In the genomic region with DNA sequence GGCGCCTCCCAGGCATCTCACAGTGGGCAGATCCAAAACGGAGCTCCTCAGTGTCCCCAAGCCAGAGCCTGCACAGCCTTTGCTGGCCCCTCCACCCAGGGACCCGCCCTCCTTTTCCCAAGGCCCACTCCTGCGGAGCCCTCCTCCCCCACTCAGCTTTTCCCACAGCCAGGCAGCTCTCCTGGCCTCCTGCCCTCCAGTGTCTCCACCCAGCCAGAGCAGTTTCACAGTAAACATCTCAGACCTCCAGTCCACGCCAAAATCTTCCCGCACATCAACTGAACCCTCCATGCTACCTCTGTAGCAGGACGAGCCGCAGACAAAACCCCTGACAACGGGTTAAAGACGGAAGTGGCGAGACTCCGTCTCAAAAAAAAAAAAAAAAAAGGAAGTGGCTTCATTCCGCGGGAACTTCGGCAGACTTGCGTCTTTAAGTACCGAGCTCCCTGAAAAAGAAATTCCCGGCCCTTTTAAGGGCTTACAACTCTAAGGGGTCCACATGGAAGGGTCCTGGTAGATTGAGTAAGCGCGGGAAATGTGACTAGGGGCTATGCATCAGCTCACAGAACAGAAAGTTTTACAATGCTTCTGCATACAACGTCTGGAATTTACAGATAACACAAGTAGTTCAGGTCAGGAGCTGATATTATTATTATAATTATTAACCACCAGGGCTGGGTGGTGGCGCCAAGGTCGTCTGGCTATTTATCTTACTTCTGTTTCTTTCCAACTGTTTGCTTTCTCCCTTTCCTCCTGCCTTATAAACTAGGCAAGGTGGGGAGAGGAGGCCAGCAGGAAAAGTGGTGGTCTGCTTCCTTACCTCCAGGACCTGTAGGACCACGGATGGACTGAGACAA, we compare ENCODE assay signal across 9 cellular contexts. TPM values are rescaled to one million over a fixed set of nuclear protein-coding genes. Genes with fewer than 3 reads are reported as not detected.
DNase-seq lines count a peak whose midpoint lies in the region; ATAC-seq, FAIRE-seq and TF ChIP-seq lines count a peak whose summit lies in the region.
"Had no signal": no experiment of that assay in that cellular context is flagged by ENCODE, and none has a peak within 500 bp of the region (broad histone marks: within the 10 kb centered on the region; RNA-seq: fewer than 3 reads in every experiment).

No MANE protein-coding gene starts in this region.

- peaks cover 53% of the 10 kb centered on the region for H3K4me1 ChIP-seq in DOHH2 (ENCODE audit: control insufficient read depth, low read length)
- H3K4me1 ChIP-seq in GM12878 (ENCODE audit: control insufficient read depth, insufficient read depth, low read length), result peaks cover 28% of the 10 kb centered on the region
- H3K4me1 ChIP-seq in mucosa of stomach (ENCODE audit: control insufficient read depth, insufficient read depth, low read length), result peaks cover 25% of the 10 kb centered on the region

- intact Hi-C loops in GM12878 (cut with micrococcal nuclease; ENCODE audit: unreplicated experiment), result loop anchor here (5.0 kb wide), 1 partner anchor 60 kb away; a partner anchor contains a TSS

- peak overlapping the region; percentile 65 for H2AFZ ChIP-seq in GM12878 (ENCODE audit: control insufficient read depth, low read depth, low read length)

- no peak for TF ChIP-seq RAD21 in GM12878 (IDR thresholded peaks at IDR 0.05; ENCODE audit: insufficient read depth, low read depth, low read length)

- ATAC-seq in GM12878 (peak; percentile 9; the same call in 2 of the 3 replicates), GM19023 (IDR thresholded peaks at IDR 0.05; ENCODE audit: unreplicated experiment) (no peak), GM18519 (IDR thresholded peaks at IDR 0.05; ENCODE audit: low FRiP score, unreplicated experiment) (no peak)

- SMC1A ChIA-PET in GM12878 (lab: Charles Lee; ENCODE audit: uncharacterized antibody, unreplicated experiment), result interaction anchor here (0.7 to 2.3 kb wide), 6 partner anchors 9 to 109 kb away, joined by 3 to 19 read pairs (median 4); a partner anchor contains a TSS

- peak; percentile 35; the same call in 1 of the 2 replicates for TF ChIP-seq POLR2A in GM12878 (IDR thresholded peaks at IDR 0.05; ENCODE audit: low read depth, low read length)

- no peak for TF ChIP-seq EP300 in GM12878 (IDR thresholded peaks at IDR 0.05; ENCODE audit: borderline replicate concordance in 1 of 2, control insufficient read depth in 1 of 2, low read depth in 2 of 2, low read length in 2 of 2)

- H3K27me3 ChIP-seq in DOHH2 (ENCODE audit: control insufficient read depth, low read length) (no peaks in the 10 kb centered on the region), GM12878 (replicated peaks in 1 of 2; ENCODE audit: control insufficient read depth in 2 of 2, insufficient read depth in 2 of 2, low read length in 1 of 2) (no peaks in the 10 kb centered on the region), mucosa of stomach (ENCODE audit: control insufficient read depth, insufficient read depth, low read length) (no peaks in the 10 kb centered on the region)

- in situ Hi-C loops in GM12878 (cut with MboI), result no loop called here

- H4K20me1 ChIP-seq in DOHH2 (ENCODE audit: control insufficient read depth, insufficient read depth, low read depth, low read length) (no peaks in the 10 kb centered on the region; the same call in 1 of the 2 replicates), GM12878 (ENCODE audit: control insufficient read depth, insufficient read depth) (no peaks in the 10 kb centered on the region)

- peak overlapping the region; percentile 85 for H3K9ac ChIP-seq in GM12878 (ENCODE audit: control insufficient read depth, insufficient read depth, low read length)
- H3K9ac ChIP-seq in mucosa of stomach (ENCODE audit: low read length), result peak overlapping the region; percentile 70

- FAIRE-seq in GM12878 (lab: Jason Lieb, UNC), result no peak

- peaks cover 42% of the 10 kb centered on the region for H3F3A ChIP-seq in DOHH2 (ENCODE audit: control insufficient read depth, insufficient read depth)

- H3K4me3 ChIP-seq in DOHH2 (ENCODE audit: low read length) (peak overlapping the region; percentile 90), GM12878 (peak overlapping the region; percentile 72), mucosa of stomach (ENCODE audit: low read length) (peak overlapping the region; percentile 77)

- H3K9me2 ChIP-seq in DOHH2 (replicated peaks; ENCODE audit: control insufficient read depth, low read length), result no peaks in the 10 kb centered on the region

- under 1% methylated on average over 22 of the region's 24 CpGs for WGBS in GM12878 (ENCODE audit: insufficient coverage, insufficient replicate concordance, low lambda C conversion rate, missing lambda C conversion rate)

- H3K27ac ChIP-seq in DOHH2 (ENCODE audit: low read depth, low read length) (peak overlapping the region; percentile 88), GM12878 (ENCODE audit: control insufficient read depth, insufficient read depth) (peak overlapping the region; percentile 82)

- H3K36me3 ChIP-seq in DOHH2 (ENCODE audit: control insufficient read depth, low read length), result peaks cover 30% of the 10 kb centered on the region
- H3K36me3 ChIP-seq in GM12878 (ENCODE audit: control insufficient read depth in 2 of 2, insufficient read depth in 2 of 2, low read length in 1 of 2), result no peaks in the 10 kb centered on the region
- no peaks in the 10 kb centered on the region for H3K36me3 ChIP-seq in mucosa of stomach (ENCODE audit: control insufficient read depth, insufficient read depth, low read length)

- DNase-seq in NOMO-1 (lab: John Stamatoyannopoulos, UW; ENCODE audit: unreplicated experiment in 2 of 2), result peak; percentile 82 to 85
- no peak for DNase-seq in GM12878 (ENCODE audit: low read depth, low spot score)
- DNase-seq in NCI-H2196 treated with DMSO at 0.1 percent for 48 hours (lab: John Stamatoyannopoulos, UW; ENCODE audit: unreplicated experiment), result no peak
- no peak for DNase-seq in NCI-H2196 (lab: John Stamatoyannopoulos, UW; ENCODE audit: unreplicated experiment)

- POLR2A ChIA-PET in GM12878 (lab: Charles Lee), result interaction anchor here (0.6 to 7.7 kb wide), 18 partner anchors 12 to 346 kb away, joined by 3 to 166 read pairs (median 6); a partner anchor contains a TSS

- peak overlapping the region; percentile 93 for H3K4me2 ChIP-seq in DOHH2 (ENCODE audit: low read length)
- peak overlapping the region; percentile 91 for H3K4me2 ChIP-seq in GM12878 (ENCODE audit: control insufficient read depth, insufficient read depth)

- CTCF ChIA-PET in GM12878 (lab: Yijun Ruan, JAX), result interaction anchor here (0.6 to 4.7 kb wide), 9 partner anchors 9 to 109 kb away, joined by 3 to 20 read pairs (median 4); a partner anchor contains a TSS

- TF ChIP-seq CTCF in DOHH2 (IDR thresholded peaks at IDR 0.05; ENCODE audit: low read depth, low read length, poor library complexity, severe bottlenecking) (no peak), GM12878 (IDR thresholded peaks at IDR 0.05 in 2 of 3, conservative IDR thresholded peaks at IDR 0.05 in 1 of 3; ENCODE audit: control insufficient read depth in 2 of 3, extremely low read depth in 1 of 3, insufficient read depth in 1 of 3, low read depth in 3 of 3, low read length in 3 of 3) (no peak)

- BruUV-seq in GM12878 (replicated peaks; lab: Mats Ljungman, UMichigan), result TSS peak; percentile 84

- RAD21 ChIA-PET in GM12878 (lab: Charles Lee; ENCODE audit: unreplicated experiment), result interaction anchor here (0.7 to 2.6 kb wide), 11 partner anchors 23 to 111 kb away, joined by 3 to 29 read pairs (median 4); a partner anchor contains a TSS

- H3K79me2 ChIP-seq in DOHH2 (ENCODE audit: control insufficient read depth, low read length) (peaks cover 70% of the 10 kb centered on the region), GM12878 (ENCODE audit: control insufficient read depth, insufficient read depth, low read length) (peaks cover 35% of the 10 kb centered on the region)

- H3K9me3 ChIP-seq in DOHH2 (ENCODE audit: control insufficient read depth, insufficient read depth, low read length), result no peaks in the 10 kb centered on the region
- no peaks in the 10 kb centered on the region for H3K9me3 ChIP-seq in GM12878 (replicated peaks; ENCODE audit: control insufficient read depth, insufficient read depth, low read length)
- H3K9me3 ChIP-seq in mucosa of stomach (ENCODE audit: control insufficient read depth, low read length), result no peaks in the 10 kb centered on the region

RNA-seq across cellular contexts. Expression of a gene that starts 11.4 kb away (rescaled TPM):
- 0.71 and 1.3 TPM in 2 replicates for total RNA-seq in GM12878 (2013; cell fraction: nucleolus; rRNA removed)
- not detected in 2 replicates for total RNA-seq in GM12878 (2014; rRNA removed)
- total RNA-seq in GM12878 (2014; rRNA removed; fragmentation: Illumina TruSeq; extraction: Trizol), result not detected in 2 replicates
- 0.10 and 0.35 TPM in 2 replicates for total RNA-seq in GM12878 (2021)
- not detected for polyA plus RNA-seq in GM12878 (2011; ENCODE audit: low read depth)
- polyA plus RNA-seq in GM12878 (2011; rRNA removed), result 0.05 TPM in 1 of 2 replicates, not detected in the other
- 0.01 and 0.02 TPM in 2 replicates for polyA plus RNA-seq in GM12878 (2011; cell fraction: cytosol; rRNA removed)
- 0.32 and 0.75 TPM in 2 replicates for polyA plus RNA-seq in GM12878 (2011; cell fraction: nucleus; rRNA removed)
- 0.16 and 0.27 TPM in 2 replicates for polyA plus RNA-seq in GM12878 (2012)
- polyA plus RNA-seq in GM12878 (2014; fragmentation: Illumina TruSeq; extraction: Trizol), result 0.06 TPM in 1 of 2 replicates, not detected in the other
- not detected for polyA plus RNA-seq in GM12878 (2014; fragmentation: Nextera tagmentation; extraction: Ambion mirVana)
- 0.01 and 0.05 TPM in 2 replicates for polyA plus RNA-seq in GM12878 (2014; rRNA removed)
- not detected for polyA plus RNA-seq in GM12878 (2016; fragmentation: Nextera tagmentation; extraction: Ambion mirVana)
- not detected in 2 replicates for polyA minus RNA-seq in GM12878 (2011; rRNA and poly(A)+ RNA removed)
- not detected in 2 replicates for polyA minus RNA-seq in GM12878 (2011; cell fraction: cytosol; rRNA and poly(A)+ RNA removed)
- polyA minus RNA-seq in GM12878 (2011; cell fraction: nucleus; rRNA and poly(A)+ RNA removed), result 0.10 TPM in 1 of 2 replicates, not detected in the other
- total RNA-seq: HT1080 had no signal

RNA-seq across cellular contexts. Expression of a gene that starts 13.0 kb away (rescaled TPM):
- total RNA-seq in GM12878 (2013; cell fraction: nucleolus; rRNA removed), result 114 and 118 TPM in 2 replicates
- total RNA-seq in GM12878 (2014; rRNA removed) (164 and 177 TPM in 2 replicates), GM12878 (2014; rRNA removed; fragmentation: Illumina TruSeq; extraction: Trizol) (64.3 and 71.9 TPM in 2 replicates), GM12878 (2021) (227 and 245 TPM in 2 replicates)
- polyA plus RNA-seq in GM12878 (2011; ENCODE audit: low read depth), result 21.4 TPM
- polyA plus RNA-seq in GM12878 (2011; rRNA removed) (35.2 and 84.8 TPM in 2 replicates), GM12878 (2014; fragmentation: Illumina TruSeq; extraction: Trizol) (9.2 and 24.8 TPM in 2 replicates), GM12878 (2014; fragmentation: Nextera tagmentation; extraction: Ambion mirVana) (10 to 100 TPM in 1 of 2 experiments, under 1 TPM in 1; 0.68 to 10.0 TPM), GM12878 (2014; rRNA removed) (225 and 260 TPM in 2 replicates), GM12878 (2016; fragmentation: Nextera tagmentation; extraction: Ambion mirVana) (100 to 1,000 TPM; 128 to 150 TPM)
- 104 and 181 TPM in 2 replicates for polyA plus RNA-seq in GM12878 (2011; cell fraction: cytosol; rRNA removed)
- polyA plus RNA-seq in GM12878 (2011; cell fraction: nucleus; rRNA removed), result 1,163 and 1,192 TPM in 2 replicates
- 161 and 188 TPM in 2 replicates for polyA plus RNA-seq in GM12878 (2012)
- 34.5 and 75.5 TPM in 2 replicates for polyA minus RNA-seq in GM12878 (2011; rRNA and poly(A)+ RNA removed)
- polyA minus RNA-seq in GM12878 (2011; cell fraction: cytosol; rRNA and poly(A)+ RNA removed), result 51.9 and 52.8 TPM in 2 replicates
- 76.9 and 111 TPM in 2 replicates for polyA minus RNA-seq in GM12878 (2011; cell fraction: nucleus; rRNA and poly(A)+ RNA removed)

RNA-seq across cellular contexts. Expression of a gene that starts 40.7 kb away (rescaled TPM):
- 99.1 and 110 TPM in 2 replicates for total RNA-seq in GM12878 (2013; cell fraction: nucleolus; rRNA removed)
- total RNA-seq in GM12878 (2014; rRNA removed) (27.2 and 34.1 TPM in 2 replicates), GM12878 (2014; rRNA removed; fragmentation: Illumina TruSeq; extraction: Trizol) (16.3 and 21.4 TPM in 2 replicates), GM12878 (2021) (27.1 and 33.3 TPM in 2 replicates)
- polyA plus RNA-seq in GM12878 (2011; ENCODE audit: low read depth), result 12.4 TPM
- polyA plus RNA-seq in GM12878 (2011; rRNA removed) (23.7 and 31.2 TPM in 2 replicates), GM12878 (2014; fragmentation: Illumina TruSeq; extraction: Trizol) (14.8 and 23.5 TPM in 2 replicates), GM12878 (2014; fragmentation: Nextera tagmentation; extraction: Ambion mirVana) (1 to 10 TPM in 1 of 2 experiments, under 1 TPM in 1; 0.71 to 2.0 TPM), GM12878 (2014; rRNA removed) (23.4 and 28.4 TPM in 2 replicates), GM12878 (2016; fragmentation: Nextera tagmentation; extraction: Ambion mirVana) (10 to 100 TPM; 21.9 to 22.1 TPM)
- polyA plus RNA-seq in GM12878 (2011; cell fraction: cytosol; rRNA removed), result 31.1 and 38.7 TPM in 2 replicates
- 144 and 148 TPM in 2 replicates for polyA plus RNA-seq in GM12878 (2011; cell fraction: nucleus; rRNA removed)
- 27.2 and 31.7 TPM in 2 replicates for polyA plus RNA-seq in GM12878 (2012)
- 46.7 and 53.3 TPM in 2 replicates for polyA minus RNA-seq in GM12878 (2011; rRNA and poly(A)+ RNA removed)
- 12.2 and 12.3 TPM in 2 replicates for polyA minus RNA-seq in GM12878 (2011; cell fraction: cytosol; rRNA and poly(A)+ RNA removed)
- polyA minus RNA-seq in GM12878 (2011; cell fraction: nucleus; rRNA and poly(A)+ RNA removed), result 43.0 and 58.7 TPM in 2 replicates

RNA-seq across cellular contexts. Expression of a gene that starts 42.3 kb away (rescaled TPM):
- total RNA-seq in GM12878 (2013; cell fraction: nucleolus; rRNA removed), result 3.5 and 5.3 TPM in 2 replicates
- total RNA-seq in GM12878 (2014; rRNA removed) (0.11 TPM in 1 of 2 replicates, not detected in the other), GM12878 (2014; rRNA removed; fragmentation: Illumina TruSeq; extraction: Trizol) (not detected in 2 replicates), GM12878 (2021) (0.58 and 0.64 TPM in 2 replicates)
- polyA plus RNA-seq in GM12878 (2011; ENCODE audit: low read depth), result not detected
- polyA plus RNA-seq in GM12878 (2011; rRNA removed) (0.29 TPM in 1 of 2 replicates, not detected in the other), GM12878 (2014; fragmentation: Illumina TruSeq; extraction: Trizol) (not detected in 2 replicates), GM12878 (2014; fragmentation: Nextera tagmentation; extraction: Ambion mirVana) (not detected), GM12878 (2014; rRNA removed) (0.69 and 0.82 TPM in 2 replicates), GM12878 (2016; fragmentation: Nextera tagmentation; extraction: Ambion mirVana) (under 1 TPM; 0.33 to 0.91 TPM)
- polyA plus RNA-seq in GM12878 (2011; cell fraction: cytosol; rRNA removed), result 0.52 and 1.2 TPM in 2 replicates
- 3.7 and 4.4 TPM in 2 replicates for polyA plus RNA-seq in GM12878 (2011; cell fraction: nucleus; rRNA removed)
- 0.30 and 0.88 TPM in 2 replicates for polyA plus RNA-seq in GM12878 (2012)
- polyA minus RNA-seq in GM12878 (2011; rRNA and poly(A)+ RNA removed), result not detected in 2 replicates
- 1.2 TPM in 1 of 2 replicates, not detected in the other for polyA minus RNA-seq in GM12878 (2011; cell fraction: cytosol; rRNA and poly(A)+ RNA removed)
- 2.1 and 3.7 TPM in 2 replicates for polyA minus RNA-seq in GM12878 (2011; cell fraction: nucleus; rRNA and poly(A)+ RNA removed)
- total RNA-seq: HT1080 had no signal

RNA-seq across cellular contexts. Expression of a gene that starts 44.3 kb away (rescaled TPM):
- total RNA-seq in GM12878 (2013; cell fraction: nucleolus; rRNA removed), result not detected in 2 replicates
- total RNA-seq in GM12878 (2014; rRNA removed) (not detected in 2 replicates), GM12878 (2014; rRNA removed; fragmentation: Illumina TruSeq; extraction: Trizol) (not detected in 2 replicates), GM12878 (2021) (not detected in 2 replicates)
- not detected for polyA plus RNA-seq in GM12878 (2011; ENCODE audit: low read depth)
- polyA plus RNA-seq in GM12878 (2011; rRNA removed) (not detected in 2 replicates), GM12878 (2014; fragmentation: Illumina TruSeq; extraction: Trizol) (not detected in 2 replicates), GM12878 (2014; fragmentation: Nextera tagmentation; extraction: Ambion mirVana) (not detected), GM12878 (2014; rRNA removed) (not detected in 2 replicates), GM12878 (2016; fragmentation: Nextera tagmentation; extraction: Ambion mirVana) (not detected)
- polyA plus RNA-seq in GM12878 (2011; cell fraction: cytosol; rRNA removed), result not detected in 2 replicates
- polyA plus RNA-seq in GM12878 (2011; cell fraction: nucleus; rRNA removed), result not detected in 2 replicates
- not detected in 2 replicates for polyA plus RNA-seq in GM12878 (2012)
- not detected in 2 replicates for polyA minus RNA-seq in GM12878 (2011; rRNA and poly(A)+ RNA removed)
- polyA minus RNA-seq in GM12878 (2011; cell fraction: cytosol; rRNA and poly(A)+ RNA removed), result not detected in 2 replicates
- polyA minus RNA-seq in GM12878 (2011; cell fraction: nucleus; rRNA and poly(A)+ RNA removed), result not detected in 2 replicates
- total RNA-seq: HT1080 had no signal

Comparison
In these comparisons a context has a peak if more than half of its experiments do, and no peak if none do; other contexts are left out.
1. DNase-seq: peak in NOMO-1 (2 of 2); none in GM12878 (single experiment), NCI-H2196 treated with DMSO at 0.1 percent for 48 hours (single experiment) and NCI-H2196 (single experiment).
2. Peak in every context shown above with its lines, with median percentiles within 50 percentile points of each other: H3K4me3 ChIP-seq.